1 cellular context compared by ENCODE assay signal in the genomic region with DNA sequence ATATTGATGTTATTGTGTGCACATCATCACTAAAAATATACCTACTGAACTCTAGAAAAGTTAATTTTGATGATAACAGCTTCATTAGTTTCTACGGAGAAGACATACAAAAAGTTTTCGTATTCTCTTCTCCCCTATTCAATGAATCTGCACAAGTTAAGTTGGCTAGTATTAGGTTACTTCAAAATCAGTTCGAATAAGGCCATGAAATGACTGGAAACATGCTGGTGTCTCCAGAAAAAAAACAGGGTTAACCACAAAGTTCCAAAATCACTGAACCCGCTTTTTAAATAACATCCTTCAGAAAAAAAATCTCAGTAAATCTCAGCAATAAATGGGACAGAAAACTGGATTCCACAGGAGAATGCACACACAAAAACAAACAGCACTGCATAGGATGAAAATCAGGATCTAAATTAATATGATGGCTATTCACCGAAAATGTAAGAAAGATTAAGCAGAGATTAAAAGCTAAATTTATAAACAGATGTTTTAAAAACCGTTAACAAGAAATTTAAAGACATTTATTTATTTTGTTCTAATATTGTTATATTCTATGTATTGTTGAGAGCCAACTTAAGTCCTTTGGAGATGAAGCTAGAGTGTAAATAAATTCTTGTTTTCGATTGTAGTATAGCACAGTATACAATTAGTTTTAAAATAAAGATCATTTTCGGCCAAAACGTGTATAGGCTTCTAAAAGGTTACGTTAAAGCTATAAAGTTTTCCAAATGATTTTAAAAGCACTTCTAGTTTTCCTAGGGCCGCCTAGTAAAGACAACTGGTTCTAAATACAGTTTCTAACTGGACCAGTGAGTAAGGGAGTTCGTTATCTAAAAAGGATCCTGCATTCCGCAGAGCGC.
TF ChIP-seq lines count a peak whose summit lies in the region.

No MANE protein-coding gene starts in this region.

TF ChIP-seq in GM12878, 131 proteins besides CTCF, POLR2A, EP300 and RAD21 (continued from another document):
- TF ChIP-seq, protein P1, sequence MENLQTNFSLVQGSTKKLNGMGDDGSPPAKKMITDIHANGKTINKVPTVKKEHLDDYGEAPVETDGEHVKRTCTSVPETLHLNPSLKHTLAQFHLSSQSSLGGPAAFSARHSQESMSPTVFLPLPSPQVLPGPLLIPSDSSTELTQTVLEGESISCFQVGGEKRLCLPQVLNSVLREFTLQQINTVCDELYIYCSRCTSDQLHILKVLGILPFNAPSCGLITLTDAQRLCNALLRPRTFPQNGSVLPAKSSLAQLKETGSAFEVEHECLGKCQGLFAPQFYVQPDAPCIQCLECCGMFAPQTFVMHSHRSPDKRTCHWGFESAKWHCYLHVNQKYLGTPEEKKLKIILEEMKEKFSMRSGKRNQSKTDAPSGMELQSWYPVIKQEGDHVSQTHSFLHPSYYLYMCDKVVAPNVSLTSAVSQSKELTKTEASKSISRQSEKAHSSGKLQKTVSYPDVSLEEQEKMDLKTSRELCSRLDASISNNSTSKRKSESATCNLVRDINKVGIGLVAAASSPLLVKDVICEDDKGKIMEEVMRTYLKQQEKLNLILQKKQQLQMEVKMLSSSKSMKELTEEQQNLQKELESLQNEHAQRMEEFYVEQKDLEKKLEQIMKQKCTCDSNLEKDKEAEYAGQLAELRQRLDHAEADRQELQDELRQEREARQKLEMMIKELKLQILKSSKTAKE (IDR thresholded peaks at IDR 0.05; ENCODE audit: low read depth, poor library complexity, severe bottlenecking): no peak
- no peak for TF ChIP-seq MTA3 (IDR thresholded peaks at IDR 0.05; ENCODE audit: borderline replicate concordance, low read length)
- TF ChIP-seq, protein P2, sequence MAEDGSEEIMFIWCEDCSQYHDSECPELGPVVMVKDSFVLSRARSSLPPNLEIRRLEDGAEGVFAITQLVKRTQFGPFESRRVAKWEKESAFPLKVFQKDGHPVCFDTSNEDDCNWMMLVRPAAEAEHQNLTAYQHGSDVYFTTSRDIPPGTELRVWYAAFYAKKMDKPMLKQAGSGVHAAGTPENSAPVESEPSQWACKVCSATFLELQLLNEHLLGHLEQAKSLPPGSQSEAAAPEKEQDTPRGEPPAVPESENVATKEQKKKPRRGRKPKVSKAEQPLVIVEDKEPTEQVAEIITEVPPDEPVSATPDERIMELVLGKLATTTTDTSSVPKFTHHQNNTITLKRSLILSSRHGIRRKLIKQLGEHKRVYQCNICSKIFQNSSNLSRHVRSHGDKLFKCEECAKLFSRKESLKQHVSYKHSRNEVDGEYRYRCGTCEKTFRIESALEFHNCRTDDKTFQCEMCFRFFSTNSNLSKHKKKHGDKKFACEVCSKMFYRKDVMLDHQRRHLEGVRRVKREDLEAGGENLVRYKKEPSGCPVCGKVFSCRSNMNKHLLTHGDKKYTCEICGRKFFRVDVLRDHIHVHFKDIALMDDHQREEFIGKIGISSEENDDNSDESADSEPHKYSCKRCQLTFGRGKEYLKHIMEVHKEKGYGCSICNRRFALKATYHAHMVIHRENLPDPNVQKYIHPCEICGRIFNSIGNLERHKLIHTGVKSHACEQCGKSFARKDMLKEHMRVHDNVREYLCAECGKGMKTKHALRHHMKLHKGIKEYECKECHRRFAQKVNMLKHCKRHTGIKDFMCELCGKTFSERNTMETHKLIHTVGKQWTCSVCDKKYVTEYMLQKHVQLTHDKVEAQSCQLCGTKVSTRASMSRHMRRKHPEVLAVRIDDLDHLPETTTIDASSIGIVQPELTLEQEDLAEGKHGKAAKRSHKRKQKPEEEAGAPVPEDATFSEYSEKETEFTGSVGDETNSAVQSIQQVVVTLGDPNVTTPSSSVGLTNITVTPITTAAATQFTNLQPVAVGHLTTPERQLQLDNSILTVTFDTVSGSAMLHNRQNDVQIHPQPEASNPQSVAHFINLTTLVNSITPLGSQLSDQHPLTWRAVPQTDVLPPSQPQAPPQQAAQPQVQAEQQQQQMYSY (CRISPR knock-in tag; IDR thresholded peaks at IDR 0.05): no peak
- no peak for TF ChIP-seq MTA2 (IDR thresholded peaks at IDR 0.05; ENCODE audit: low read depth)
- TF ChIP-seq, protein P3, sequence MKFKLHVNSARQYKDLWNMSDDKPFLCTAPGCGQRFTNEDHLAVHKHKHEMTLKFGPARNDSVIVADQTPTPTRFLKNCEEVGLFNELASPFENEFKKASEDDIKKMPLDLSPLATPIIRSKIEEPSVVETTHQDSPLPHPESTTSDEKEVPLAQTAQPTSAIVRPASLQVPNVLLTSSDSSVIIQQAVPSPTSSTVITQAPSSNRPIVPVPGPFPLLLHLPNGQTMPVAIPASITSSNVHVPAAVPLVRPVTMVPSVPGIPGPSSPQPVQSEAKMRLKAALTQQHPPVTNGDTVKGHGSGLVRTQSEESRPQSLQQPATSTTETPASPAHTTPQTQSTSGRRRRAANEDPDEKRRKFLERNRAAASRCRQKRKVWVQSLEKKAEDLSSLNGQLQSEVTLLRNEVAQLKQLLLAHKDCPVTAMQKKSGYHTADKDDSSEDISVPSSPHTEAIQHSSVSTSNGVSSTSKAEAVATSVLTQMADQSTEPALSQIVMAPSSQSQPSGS (IDR thresholded peaks at IDR 0.05; ENCODE audit: low read length): no peak
- TF ChIP-seq ATF7 (IDR thresholded peaks at IDR 0.05; ENCODE audit: low read depth): no peak
- TF ChIP-seq NRF1 (conservative IDR thresholded peaks at IDR 0.05; ENCODE audit: low read depth, low read length): no peak
- TF ChIP-seq TBL1XR1 (IDR thresholded peaks at IDR 0.05; ENCODE audit: low read depth, low read length): no peak
